Comparison of ENCODE assay signal across 1 cellular context in genomic region chr12:107500310-107500709, GRCh38.
TF ChIP-seq lines count a peak whose summit lies in the region.

No MANE protein-coding gene starts in this region.

TF ChIP-seq in HepG2, 621 proteins besides CTCF, POLR2A, EP300 and RAD21 (continued from another document):
- TF ChIP-seq ZNF687 (CRISPR knock-in tag; IDR thresholded peaks at IDR 0.05) (peak; percentile 20; the same call in 1 of the 2 replicates), ARNTL (CRISPR knock-in tag; IDR thresholded peaks at IDR 0.05) (peak; percentile 48; the same call in 1 of the 2 replicates), SALL1 (CRISPR knock-in tag; IDR thresholded peaks at IDR 0.05) (peak; percentile 17; the same call in 1 of the 2 replicates), ZZZ3 (CRISPR knock-in tag; IDR thresholded peaks at IDR 0.05; ENCODE audit: borderline replicate concordance) (no peak), RBAK (CRISPR knock-in tag; IDR thresholded peaks at IDR 0.05) (peak; percentile 72), ZNF740 (CRISPR knock-in tag; IDR thresholded peaks at IDR 0.05) (peak; percentile 55; the same call in 1 of the 2 replicates)
